ENCODE assay signal across 25 cellular contexts in genomic region chr5:29307498-29307897, GRCh38.
"Had no signal": no experiment of that assay in that cellular context is flagged by ENCODE, and none has a peak within 500 bp of the region (broad histone marks: within the 10 kb centered on the region; RNA-seq: fewer than 3 reads in every experiment).

No MANE protein-coding gene starts in this region.

- H3K27me3 ChIP-seq: dorsolateral prefrontal cortex, gastrocnemius medialis, heart left ventricle, hepatocyte, left lung, neural progenitor cell, right lobe of liver, tibial nerve, upper lobe of left lung, uterus had no signal

- H3K4me1 ChIP-seq: gastrocnemius medialis, heart left ventricle, left lung, neural progenitor cell, parathyroid adenoma, right lobe of liver, tibial nerve, upper lobe of left lung, uterus had no signal

- H3K27ac ChIP-seq: dorsolateral prefrontal cortex, epithelial cell of prostate, gastrocnemius medialis, heart left ventricle, hepatocyte, left lung, neural progenitor cell, parathyroid adenoma, right lobe of liver, thoracic aorta, tibial nerve, upper lobe of left lung, uterus had no signal

- H3K4me3 ChIP-seq: dorsolateral prefrontal cortex, gastrocnemius medialis, heart left ventricle, hepatocyte, left lung, neural progenitor cell, right lobe of liver, thoracic aorta, tibial nerve, upper lobe of left lung, uterus had no signal

- FAIRE-seq: kidney, small intestine had no signal

- H3K36me3 ChIP-seq: gastrocnemius medialis, heart left ventricle, left lung, neural progenitor cell, right lobe of liver, thoracic aorta, tibial nerve, upper lobe of left lung, uterus had no signal

- DNase-seq: dorsolateral prefrontal cortex; effector CD4-positive, alpha-beta T cell; foreskin fibroblast; gastrocnemius medialis; heart left ventricle; kidney; left cardiac atrium; left lung; mesendoderm; midbrain; naive thymus-derived CD4-positive, alpha-beta T cell; right lobe of liver; small intestine; stimulated activated CD4-positive, alpha-beta T cell treated with anti-CD3 and anti-CD28 coated beads, Interleukin-15, amount 100 ng/mL, for 24 hours; stimulated activated CD4-positive, alpha-beta T cell treated with anti-CD3 and anti-CD28 coated beads, Interleukin-2, amount 100 ng/mL, for 48 hours; stimulated activated naive B cell treated with anti-CD40 and anti-IgM and Interleukin-4, amounts not matched to agents 10 μg/mL and 1 μg/mL and 100 μg/mL, for 72 hours; upper lobe of left lung; uterus had no signal

- ATAC-seq: esophagus mucosa; gastrocnemius medialis; heart left ventricle; left cardiac atrium; left lung; naive thymus-derived CD4-positive, alpha-beta T cell; right lobe of liver; stimulated activated naive B cell treated with anti-CD40 and anti-IgM and Interleukin-4, amounts not matched to agents 10 μg/mL and 1 μg/mL and 100 μg/mL, for 72 hours had no signal

- H3K9me3 ChIP-seq: gastrocnemius medialis, right lobe of liver, thoracic aorta, tibial nerve, upper lobe of left lung, uterus had no signal
